Comparison of ENCODE assay signal across 1 cellular context in the genomic region with DNA sequence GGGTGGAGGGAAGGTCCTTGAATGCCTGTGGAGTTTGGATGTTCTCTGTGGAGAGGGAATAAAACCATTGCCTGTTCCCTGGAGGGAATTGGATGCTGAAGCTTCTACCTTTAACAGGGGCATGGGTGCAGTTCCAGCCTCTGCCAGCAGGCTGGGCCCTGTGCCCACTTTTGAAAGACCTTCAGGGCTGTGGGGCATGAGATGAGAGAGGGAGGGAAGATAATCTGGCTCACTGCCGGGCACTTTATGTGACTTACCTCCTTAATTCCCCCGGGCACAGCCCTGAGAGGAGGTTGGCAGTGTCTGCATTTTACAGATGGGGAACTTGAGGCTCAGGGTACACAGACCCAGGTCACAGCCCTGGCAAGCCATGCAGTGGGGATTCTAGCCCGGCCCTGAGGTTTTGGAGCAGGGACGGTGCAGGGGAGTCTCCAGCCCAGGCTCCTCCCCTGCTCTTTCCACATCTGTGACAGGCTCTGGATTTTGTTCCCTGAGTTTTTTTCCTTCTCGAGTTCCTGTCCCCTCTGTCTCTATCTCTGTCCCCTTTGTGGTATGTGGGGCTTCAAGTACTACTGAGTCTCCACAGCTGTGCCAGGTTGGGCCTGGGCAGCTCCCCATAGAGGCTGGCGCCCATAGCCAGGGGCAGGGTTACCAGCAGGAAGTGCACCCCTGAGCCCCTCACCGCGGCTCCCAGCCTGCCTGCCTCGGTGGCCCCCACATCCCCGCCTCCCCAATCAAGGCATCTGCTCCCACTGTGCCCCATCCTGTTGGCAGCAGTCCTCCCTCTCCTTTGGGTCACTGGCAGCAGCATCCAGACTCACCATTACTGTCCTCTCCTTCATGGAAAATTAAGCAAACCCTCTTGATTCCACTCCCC.
TF ChIP-seq lines count a peak whose summit lies in the region.

No MANE protein-coding gene starts in this region.

TF ChIP-seq in SK-N-SH treated with all-trans-retinoic acid at 6 μM for 48 hours, 23 proteins besides CTCF, POLR2A, EP300 and RAD21 (continued from another document):
- TF ChIP-seq, protein P1, sequence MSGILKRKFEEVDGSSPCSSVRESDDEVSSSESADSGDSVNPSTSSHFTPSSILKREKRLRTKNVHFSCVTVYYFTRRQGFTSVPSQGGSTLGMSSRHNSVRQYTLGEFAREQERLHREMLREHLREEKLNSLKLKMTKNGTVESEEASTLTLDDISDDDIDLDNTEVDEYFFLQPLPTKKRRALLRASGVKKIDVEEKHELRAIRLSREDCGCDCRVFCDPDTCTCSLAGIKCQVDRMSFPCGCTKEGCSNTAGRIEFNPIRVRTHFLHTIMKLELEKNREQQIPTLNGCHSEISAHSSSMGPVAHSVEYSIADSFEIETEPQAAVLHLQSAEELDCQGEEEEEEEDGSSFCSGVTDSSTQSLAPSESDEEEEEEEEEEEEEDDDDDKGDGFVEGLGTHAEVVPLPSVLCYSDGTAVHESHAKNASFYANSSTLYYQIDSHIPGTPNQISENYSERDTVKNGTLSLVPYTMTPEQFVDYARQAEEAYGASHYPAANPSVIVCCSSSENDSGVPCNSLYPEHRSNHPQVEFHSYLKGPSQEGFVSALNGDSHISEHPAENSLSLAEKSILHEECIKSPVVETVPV (CRISPR knock-in tag; IDR thresholded peaks at IDR 0.05), result no peak
- TF ChIP-seq, protein P2, sequence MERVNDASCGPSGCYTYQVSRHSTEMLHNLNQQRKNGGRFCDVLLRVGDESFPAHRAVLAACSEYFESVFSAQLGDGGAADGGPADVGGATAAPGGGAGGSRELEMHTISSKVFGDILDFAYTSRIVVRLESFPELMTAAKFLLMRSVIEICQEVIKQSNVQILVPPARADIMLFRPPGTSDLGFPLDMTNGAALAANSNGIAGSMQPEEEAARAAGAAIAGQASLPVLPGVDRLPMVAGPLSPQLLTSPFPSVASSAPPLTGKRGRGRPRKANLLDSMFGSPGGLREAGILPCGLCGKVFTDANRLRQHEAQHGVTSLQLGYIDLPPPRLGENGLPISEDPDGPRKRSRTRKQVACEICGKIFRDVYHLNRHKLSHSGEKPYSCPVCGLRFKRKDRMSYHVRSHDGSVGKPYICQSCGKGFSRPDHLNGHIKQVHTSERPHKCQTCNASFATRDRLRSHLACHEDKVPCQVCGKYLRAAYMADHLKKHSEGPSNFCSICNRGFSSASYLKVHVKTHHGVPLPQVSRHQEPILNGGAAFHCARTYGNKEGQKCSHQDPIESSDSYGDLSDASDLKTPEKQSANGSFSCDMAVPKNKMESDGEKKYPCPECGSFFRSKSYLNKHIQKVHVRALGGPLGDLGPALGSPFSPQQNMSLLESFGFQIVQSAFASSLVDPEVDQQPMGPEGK (CRISPR knock-in tag; IDR thresholded peaks at IDR 0.05; ENCODE audit: borderline replicate concordance), result no peak
- TF ChIP-seq TOX (CRISPR knock-in tag; IDR thresholded peaks at IDR 0.05; ENCODE audit: borderline replicate concordance), result no peak
- TF ChIP-seq BACH2 (CRISPR knock-in tag; IDR thresholded peaks at IDR 0.05; ENCODE audit: borderline replicate concordance), result no peak
- TF ChIP-seq, protein P3, sequence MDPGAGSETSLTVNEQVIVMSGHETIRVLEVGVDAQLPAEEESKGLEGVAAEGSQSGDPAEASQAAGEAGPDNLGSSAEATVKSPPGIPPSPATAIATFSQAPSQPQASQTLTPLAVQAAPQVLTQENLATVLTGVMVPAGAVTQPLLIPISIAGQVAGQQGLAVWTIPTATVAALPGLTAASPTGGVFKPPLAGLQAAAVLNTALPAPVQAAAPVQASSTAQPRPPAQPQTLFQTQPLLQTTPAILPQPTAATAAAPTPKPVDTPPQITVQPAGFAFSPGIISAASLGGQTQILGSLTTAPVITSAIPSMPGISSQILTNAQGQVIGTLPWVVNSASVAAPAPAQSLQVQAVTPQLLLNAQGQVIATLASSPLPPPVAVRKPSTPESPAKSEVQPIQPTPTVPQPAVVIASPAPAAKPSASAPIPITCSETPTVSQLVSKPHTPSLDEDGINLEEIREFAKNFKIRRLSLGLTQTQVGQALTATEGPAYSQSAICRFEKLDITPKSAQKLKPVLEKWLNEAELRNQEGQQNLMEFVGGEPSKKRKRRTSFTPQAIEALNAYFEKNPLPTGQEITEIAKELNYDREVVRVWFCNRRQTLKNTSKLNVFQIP (CRISPR knock-in tag; IDR thresholded peaks at IDR 0.05; ENCODE audit: borderline replicate concordance, low read depth), result no peak
- no peak for TF ChIP-seq OSR1 (CRISPR knock-in tag; IDR thresholded peaks at IDR 0.05)
- no peak for TF ChIP-seq GLIS3 (CRISPR knock-in tag; IDR thresholded peaks at IDR 0.05)
- TF ChIP-seq ZFP3 (CRISPR knock-in tag; IDR thresholded peaks at IDR 0.05), result no peak
- TF ChIP-seq ZNF565 (CRISPR knock-in tag; conservative IDR thresholded peaks at IDR 0.05; ENCODE audit: low read depth), result no peak
- TF ChIP-seq, protein P4, sequence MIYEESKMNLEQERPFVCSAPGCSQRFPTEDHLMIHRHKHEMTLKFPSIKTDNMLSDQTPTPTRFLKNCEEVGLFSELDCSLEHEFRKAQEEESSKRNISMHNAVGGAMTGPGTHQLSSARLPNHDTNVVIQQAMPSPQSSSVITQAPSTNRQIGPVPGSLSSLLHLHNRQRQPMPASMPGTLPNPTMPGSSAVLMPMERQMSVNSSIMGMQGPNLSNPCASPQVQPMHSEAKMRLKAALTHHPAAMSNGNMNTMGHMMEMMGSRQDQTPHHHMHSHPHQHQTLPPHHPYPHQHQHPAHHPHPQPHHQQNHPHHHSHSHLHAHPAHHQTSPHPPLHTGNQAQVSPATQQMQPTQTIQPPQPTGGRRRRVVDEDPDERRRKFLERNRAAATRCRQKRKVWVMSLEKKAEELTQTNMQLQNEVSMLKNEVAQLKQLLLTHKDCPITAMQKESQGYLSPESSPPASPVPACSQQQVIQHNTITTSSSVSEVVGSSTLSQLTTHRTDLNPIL (CRISPR knock-in tag; IDR thresholded peaks at IDR 0.05; ENCODE audit: low read depth), result no peak
TF ChIP-seq in SK-N-SH treated with all-trans-retinoic acid at 6 μM for 48 hours: peak in this region for 0.
